ENCODE assay signal across 3 cellular contexts in genomic region chr7:75254238-75254637, GRCh38.
A peak's percentile ranks its signal among the peaks of the same experiment; 100 is the strongest.
DNase-seq lines count a peak whose midpoint lies in the region; ATAC-seq, FAIRE-seq and TF ChIP-seq lines count a peak whose summit lies in the region.
"Not testable (repeated sequence)": the region's sequence is repeated elsewhere in the genome, so short reads cannot be mapped to it uniquely, and the experiment has no call there.

No MANE protein-coding gene starts in this region.

- not testable (repeated sequence) for TF ChIP-seq CTCF in A549 (IDR thresholded peaks at IDR 0.05); psoas muscle (IDR thresholded peaks at IDR 0.05); gastrocnemius medialis (IDR thresholded peaks at IDR 0.05 in 4 of 5, conservative IDR thresholded peaks at IDR 0.05 in 1 of 5)

- not testable (repeated sequence) for H3K27ac ChIP-seq in A549, psoas muscle, gastrocnemius medialis

- not testable (repeated sequence) for TF ChIP-seq POLR2A in A549 (IDR thresholded peaks at IDR 0.05; ENCODE audit: low read length); gastrocnemius medialis (IDR thresholded peaks at IDR 0.05)

- TF ChIP-seq EP300 in A549 (IDR thresholded peaks at IDR 0.05), result not testable (repeated sequence)

- FAIRE-seq in A549 (lab: Jason Lieb, UNC), result not testable (repeated sequence)

- not testable (repeated sequence) for H3K9me3 ChIP-seq in A549, psoas muscle, gastrocnemius medialis

- 100% methylated on average over 2 of the region's 3 CpGs for WGBS in A549 (ENCODE audit: missing lambda C conversion rate)
- WGBS in psoas muscle, 3 donors, result no CpG with 5 or more reads among the region's 3 CpGs

- peak; percentile 42 to 61; a peak in 3 of 6 replicates for ATAC-seq in A549
- peak; percentile 65 to 94 (median 87) for ATAC-seq in psoas muscle
- peak; percentile 95 to 99 for ATAC-seq in gastrocnemius medialis

- CTCF ChIA-PET in A549 (lab: Yijun Ruan, JAX), result not testable (repeated sequence)

- in situ Hi-C loops in gastrocnemius medialis (cut with MboI; ENCODE audit: low sequenced_read_pairs in 4 of 4), result not testable (repeated sequence)

- H3K4me1 ChIP-seq in A549, psoas muscle, gastrocnemius medialis: not testable (repeated sequence)

- intact Hi-C loops in psoas muscle (cut with DNase I); gastrocnemius medialis (cut with DNase I; ENCODE audit: low total_unique reads): not testable (repeated sequence)

- not testable (repeated sequence) for H3K27me3 ChIP-seq in psoas muscle (ENCODE audit: insufficient read depth in 3 of 3, low read length in 2 of 3); gastrocnemius medialis

- not testable (repeated sequence) for H3K36me3 ChIP-seq in psoas muscle (ENCODE audit: insufficient read depth in 1 of 2, low read depth in 1 of 2); gastrocnemius medialis

- not testable (repeated sequence) for TF ChIP-seq RAD21 in A549 (conservative IDR thresholded peaks at IDR 0.05 in 1 of 2, IDR thresholded peaks at IDR 0.05 in 1 of 2)

- DNase-seq in A549 (ENCODE audit: low read depth in 1 of 2, low spot score in 1 of 2); psoas muscle; gastrocnemius medialis: not testable (repeated sequence)

- not testable (repeated sequence) for H3K4me2 ChIP-seq in A549

- H3K4me3 ChIP-seq in A549, psoas muscle, gastrocnemius medialis: not testable (repeated sequence)

- POLR2A ChIA-PET in A549 (lab: Yijun Ruan, JAX), result not testable (repeated sequence)
